Comparison of ENCODE assay signal across 24 cellular contexts in genomic region chr1:181185461-181185860, GRCh38.
A peak's percentile ranks its signal among the peaks of the same experiment; 100 is the strongest.
DNase-seq lines count a peak whose midpoint lies in the region; ATAC-seq and TF ChIP-seq lines count a peak whose summit lies in the region.
"Had no signal": no experiment of that assay in that cellular context is flagged by ENCODE, and none has a peak within 500 bp of the region (broad histone marks: within the 10 kb centered on the region; RNA-seq: fewer than 3 reads in every experiment).

No MANE protein-coding gene starts in this region.

- H3K36me3 ChIP-seq in right atrium auricular region (no peaks in the 10 kb centered on the region), endodermal cell (ENCODE audit: control insufficient read depth, insufficient read depth, low read length) (no peaks in the 10 kb centered on the region), thyroid gland (no peaks in the 10 kb centered on the region)
- H3K36me3 ChIP-seq: BE2C; BLaER1 treated with 17β-estradiol and CSF1 and Interleukin-3, amounts not matched to agents 10 nM and 100 nM had no signal

- H3K4me1 ChIP-seq in right atrium auricular region: peaks cover 0 to 23% of the 10 kb centered on the region in 2 donors
- H3K4me1 ChIP-seq in endodermal cell (ENCODE audit: control insufficient read depth, insufficient read depth, low read length): peaks cover 9% of the 10 kb centered on the region
- peaks cover 0 to 8% of the 10 kb centered on the region in 2 donors for H3K4me1 ChIP-seq in thyroid gland
- H3K4me1 ChIP-seq: A549, BE2C had no signal

- WGBS in endodermal cell (ENCODE audit: insufficient coverage in 1 of 2, insufficient read length in 1 of 2), 2 experiments: 58 to 67% methylated on average over 3 of the region's 3 CpGs
- WGBS in thyroid gland, 2 donors: 52 to 54% methylated on average over 3 of the region's 3 CpGs

- H3K9me3 ChIP-seq in right atrium auricular region: no peaks in the 10 kb centered on the region
- no peaks in the 10 kb centered on the region for H3K9me3 ChIP-seq in endodermal cell (ENCODE audit: control insufficient read depth, low read length)
- no peaks in the 10 kb centered on the region for H3K9me3 ChIP-seq in thyroid gland
- H3K9me3 ChIP-seq: A549; BE2C; BLaER1 treated with 17β-estradiol and CSF1 and Interleukin-3, amounts not matched to agents 10 nM and 100 nM had no signal

- H3K9ac ChIP-seq in endodermal cell (ENCODE audit: extremely low read depth, low read length, poor library complexity, severe bottlenecking): no peak overlapping the region
- H3K9ac ChIP-seq: BLaER1 treated with 17β-estradiol and CSF1 and Interleukin-3, amounts not matched to agents 10 nM and 100 nM had no signal

- TF ChIP-seq CTCF in right atrium auricular region (IDR thresholded peaks at IDR 0.05): no peak
- no peak for TF ChIP-seq CTCF in endodermal cell (conservative IDR thresholded peaks at IDR 0.05)
- no peak for TF ChIP-seq CTCF in type B pancreatic cell (conservative IDR thresholded peaks at IDR 0.05)
- no peak for TF ChIP-seq CTCF in thyroid gland (IDR thresholded peaks at IDR 0.05)

- TF ChIP-seq POLR2A in thyroid gland (IDR thresholded peaks at IDR 0.05): no peak

- DNase-seq in activated CD8-positive, alpha-beta memory T cell treated with anti-CD3 and anti-CD28 coated beads, Interleukin-2, amount 50 U/mL, for 48 hours: peak; percentile 22
- DNase-seq in activated CD8-positive, alpha-beta memory T cell treated with anti-CD3 and anti-CD28 coated beads, Interleukin-2, amount 50 U/mL, for 4 hours: no peak
- DNase-seq in right atrium auricular region (ENCODE audit: low spot score): peak; percentile 50
- DNase-seq in left cardiac atrium: no peak
- DNase-seq in endodermal cell: peak; percentile 34
- peak; percentile 45 for DNase-seq in type B pancreatic cell (ENCODE audit: extremely low spot score, unreplicated experiment)
- no peak for DNase-seq in thyroid gland
- DNase-seq: 8988T; ACHN; AML-193; BE2C; CD4-positive, alpha-beta T cell; CD8-positive, alpha-beta memory T cell; DMS 273 treated with DMSO at 0.1 percent for 48 hours; DMS79; EL; GDM1; H9 had no signal

- H3K27me3 Mint-ChIP-seq in endodermal cell (ENCODE audit: insufficient read depth) (peaks cover 44% of the 10 kb centered on the region), type B pancreatic cell (peaks cover 44% of the 10 kb centered on the region)

- no peaks in the 10 kb centered on the region for H3K9me3 Mint-ChIP-seq in endodermal cell
- H3K9me3 Mint-ChIP-seq in type B pancreatic cell: no peaks in the 10 kb centered on the region
- H3K9me3 Mint-ChIP-seq: CD4-positive, alpha-beta T cell; CD8-positive, alpha-beta memory T cell; GM23338 had no signal

- no peak overlapping the region for H3K27ac Mint-ChIP-seq in endodermal cell
- no peak overlapping the region for H3K27ac Mint-ChIP-seq in type B pancreatic cell
- H3K27ac Mint-ChIP-seq: CD4-positive, alpha-beta T cell; GM23338; H9 had no signal

- no peak overlapping the region for H3K4me3 ChIP-seq in right atrium auricular region
- no peak overlapping the region for H3K4me3 ChIP-seq in endodermal cell (ENCODE audit: low read length)
- H3K4me3 ChIP-seq in thyroid gland (replicated peaks in 1 of 3): no peak overlapping the region
- H3K4me3 ChIP-seq: A549; BLaER1 treated with 17β-estradiol and CSF1 and Interleukin-3, amounts not matched to agents 10 nM and 100 nM; GM12878; GM23338 had no signal

- ATAC-seq in left cardiac atrium: no peak
- ATAC-seq: A549, GM12878, GM23338, HCT116 had no signal

- H3K27me3 ChIP-seq in right atrium auricular region (no peaks in the 10 kb centered on the region), endodermal cell (ENCODE audit: control insufficient read depth, insufficient read depth, low read length, poor library complexity, severe bottlenecking) (peaks cover 4% of the 10 kb centered on the region), thyroid gland (no peaks in the 10 kb centered on the region)
- H3K27me3 ChIP-seq: BLaER1 treated with 17β-estradiol and CSF1 and Interleukin-3, amounts not matched to agents 10 nM and 100 nM had no signal

- H3K4me1 Mint-ChIP-seq in endodermal cell (peaks cover 19% of the 10 kb centered on the region), type B pancreatic cell (ENCODE audit: unreplicated experiment) (peaks cover 2% of the 10 kb centered on the region)

- H3K4me3 Mint-ChIP-seq in endodermal cell (no peak overlapping the region), type B pancreatic cell (no peak overlapping the region)
- H3K4me3 Mint-ChIP-seq: CD4-positive, alpha-beta T cell; CD8-positive, alpha-beta memory T cell; GM23338; H9 had no signal

- no peaks in the 10 kb centered on the region for H3K36me3 Mint-ChIP-seq in endodermal cell (ENCODE audit: low read depth)
- no peaks in the 10 kb centered on the region for H3K36me3 Mint-ChIP-seq in type B pancreatic cell
- H3K36me3 Mint-ChIP-seq: CD14-positive monocyte; CD8-positive, alpha-beta memory T cell had no signal

- no peak overlapping the region for H3K27ac ChIP-seq in right atrium auricular region
- no peak overlapping the region for H3K27ac ChIP-seq in endodermal cell (ENCODE audit: low read depth, low read length)
- H3K27ac ChIP-seq in thyroid gland: no peak overlapping the region
- H3K27ac ChIP-seq: A549; BLaER1 treated with 17β-estradiol and CSF1 and Interleukin-3, amounts not matched to agents 10 nM and 100 nM had no signal

- intact Hi-C loops in left cardiac atrium (cut with DNase I) (no loop called here), thyroid gland (cut with DNase I) (no loop called here)

Comparison
In these comparisons a context has a peak if more than half of its experiments do, and no peak if none do; other contexts are left out.
1. DNase-seq: peak in activated CD8-positive, alpha-beta memory T cell treated with anti-CD3 and anti-CD28 coated beads, Interleukin-2, amount 50 U/mL, for 48 hours (single experiment), right atrium auricular region (single experiment), endodermal cell (single experiment) and type B pancreatic cell (single experiment); none in activated CD8-positive, alpha-beta memory T cell treated with anti-CD3 and anti-CD28 coated beads, Interleukin-2, amount 50 U/mL, for 4 hours (single experiment), left cardiac atrium (single experiment) and thyroid gland (0 of 2).